ENCODE assay signal across 27 cellular contexts in genomic region chr2:43203373-43203772, GRCh38. TPM values are rescaled to one million over a fixed set of nuclear protein-coding genes. Genes with fewer than 3 reads are reported as not detected.
DNase-seq lines count a peak whose midpoint lies in the region; ATAC-seq and TF ChIP-seq lines count a peak whose summit lies in the region.
"Had no signal": no experiment of that assay in that cellular context is flagged by ENCODE, and none has a peak within 500 bp of the region (broad histone marks: within the 10 kb centered on the region; RNA-seq: fewer than 3 reads in every experiment).

No MANE protein-coding gene starts in this region.

- no peaks in the 10 kb centered on the region for H3K9me3 Mint-ChIP-seq in dendritic cell treated with granulocyte-macrophage colony-stimulating factor and Interleukin-4, amounts not matched to agents 40 ng/mL and 50 ng/mL, for 4 days
- H3K9me3 Mint-ChIP-seq: CD14-positive monocyte, HFFc6 had no signal

- H3K4me1 Mint-ChIP-seq in dendritic cell treated with granulocyte-macrophage colony-stimulating factor and Interleukin-4, amounts not matched to agents 40 ng/mL and 50 ng/mL, for 4 days (ENCODE audit: low read depth), result peaks cover 32% of the 10 kb centered on the region

- peak overlapping the region; percentile 2 for H3K27ac Mint-ChIP-seq in dendritic cell treated with granulocyte-macrophage colony-stimulating factor and Interleukin-4, amounts not matched to agents 40 ng/mL and 50 ng/mL, for 4 days
- H3K27ac Mint-ChIP-seq: CD14-positive monocyte, HFFc6 had no signal

- H3K4me3 ChIP-seq in DND-41 (ENCODE audit: low read depth in 1 of 2, low read length in 2 of 2), result no peak overlapping the region
- H3K4me3 ChIP-seq in Loucy (ENCODE audit: low read length, poor library complexity, severe bottlenecking), result no peak overlapping the region
- no peak overlapping the region for H3K4me3 ChIP-seq in neuronal stem cell (ENCODE audit: low read length in 2 of 2)
- H3K4me3 ChIP-seq: A549, GM23248, HAP-1, K562, MG63, Peyer's patch, SK-N-MC had no signal

- no peak overlapping the region for H4K91ac ChIP-seq in neuronal stem cell (ENCODE audit: low read depth, low read length, poor library complexity)

- H2BK15ac ChIP-seq in neuronal stem cell (ENCODE audit: low read length), result no peak overlapping the region

- H3K79me2 ChIP-seq in DND-41 (ENCODE audit: insufficient read depth, low read length) (0 out of 2 replicates have a peak, but pooled peaks cover 2% of the 10 kb centered on the region), Loucy (ENCODE audit: insufficient read depth, low read length) (no peaks in the 10 kb centered on the region)

- WGBS in neuronal stem cell (ENCODE audit: extremely low coverage in 2 of 2, insufficient read length in 2 of 2, insufficient replicate concordance in 1 of 2), 2 donors, result no CpG with 5 or more reads among the region's 11 CpGs

- no peak overlapping the region for H2BK12ac ChIP-seq in neuronal stem cell (ENCODE audit: low read length)

- H4K8ac ChIP-seq in neuronal stem cell (ENCODE audit: low read depth, low read length), result no peak overlapping the region

- no peaks in the 10 kb centered on the region for H3K9me2 ChIP-seq in Loucy (replicated peaks; ENCODE audit: low read depth, low read length)

- no peak overlapping the region for H3K4ac ChIP-seq in neuronal stem cell (ENCODE audit: low read length)

- DNase-seq in DND-41 (no peak), neuronal stem cell (ENCODE audit: low spot score) (no peak), HPDE6-E6E7 (ENCODE audit: extremely low spot score) (no peak), T-helper 9 cell (no peak), C1 segment of cervical spinal cord (lab: John Stamatoyannopoulos, UW) (no peak)
- DNase-seq: AML-193, DMS153, GM23248, HFFc6, MG63, NCI-H1105 treated with DMSO at 0.1 percent for 48 hours, NCI-H146, NCI-H2029, NCI-H446, NCI-H524 treated with DMSO at 0.1 percent for 48 hours, NCI-H774, Peyer's patch, SHP77 treated with DMSO at 0.1 percent for 48 hours had no signal

- H2BK120ac ChIP-seq in neuronal stem cell (ENCODE audit: low read depth, low read length), result no peak overlapping the region

- H3K27me3 ChIP-seq in DND-41 (ENCODE audit: insufficient read depth, low read length, poor library complexity) (no peaks in the 10 kb centered on the region), Loucy (ENCODE audit: insufficient read depth, low read length, poor library complexity, severe bottlenecking) (no peaks in the 10 kb centered on the region), neuronal stem cell (ENCODE audit: control insufficient read depth in 3 of 3, insufficient read depth in 3 of 3, low read depth in 1 of 3, low read length in 3 of 3) (no peaks in the 10 kb centered on the region)
- H3K27me3 ChIP-seq: MG63, Peyer's patch had no signal

- H3K27ac ChIP-seq in DND-41 (ENCODE audit: low read length) (peak overlapping the region; percentile 77), neuronal stem cell (replicated peaks; ENCODE audit: low read length) (no peak overlapping the region)
- H3K27ac ChIP-seq: GM23248, Peyer's patch, SK-N-MC had no signal

- no peak overlapping the region; the same call in 1 of the 2 replicates for H3K9ac ChIP-seq in DND-41 (ENCODE audit: low read depth, low read length)
- H3K9ac ChIP-seq in Loucy (ENCODE audit: low read depth, low read length, poor library complexity, severe bottlenecking), result peak overlapping the region; percentile 49
- no peak overlapping the region for H3K9ac ChIP-seq in neuronal stem cell (ENCODE audit: low read depth, low read length, poor library complexity)
- H3K9ac ChIP-seq: GM23248 had no signal

- H3K9me3 ChIP-seq in DND-41 (ENCODE audit: insufficient read depth, low read length, severe bottlenecking) (no peaks in the 10 kb centered on the region), Loucy (ENCODE audit: insufficient read depth, low read depth, low read length) (no peaks in the 10 kb centered on the region), neuronal stem cell (replicated peaks in 1 of 2; ENCODE audit: control insufficient read depth in 2 of 2, insufficient read depth in 1 of 2, low read depth in 1 of 2, low read length in 2 of 2) (no peaks in the 10 kb centered on the region)
- H3K9me3 ChIP-seq: A549, HAP-1, MG63, Peyer's patch had no signal

- H3K23ac ChIP-seq in neuronal stem cell (ENCODE audit: low read depth, low read length, poor library complexity), result no peak overlapping the region

- H3K36me3 ChIP-seq in DND-41 (ENCODE audit: insufficient read depth, low read length), result no peaks in the 10 kb centered on the region
- no peaks in the 10 kb centered on the region for H3K36me3 ChIP-seq in Loucy (ENCODE audit: insufficient read depth, low read length)
- H3K36me3 ChIP-seq in neuronal stem cell (replicated peaks in 1 of 2; ENCODE audit: control insufficient read depth in 2 of 2, insufficient read depth in 2 of 2, low read length in 2 of 2), result no peaks in the 10 kb centered on the region
- H3K36me3 ChIP-seq: HAP-1, MG63, Peyer's patch had no signal

- intact Hi-C loops in dendritic cell treated with granulocyte-macrophage colony-stimulating factor and Interleukin-4, amounts not matched to agents 40 ng/mL and 50 ng/mL, for 4 days (cut with micrococcal nuclease), result no loop called here

- H4K20me1 ChIP-seq in DND-41 (ENCODE audit: insufficient read depth, low read length) (no peaks in the 10 kb centered on the region), Loucy (ENCODE audit: insufficient read depth, low read length, poor library complexity, severe bottlenecking) (no peaks in the 10 kb centered on the region)

- peak overlapping the region; percentile 65 for H3K18ac ChIP-seq in neuronal stem cell (ENCODE audit: low read length)

- H2AK5ac ChIP-seq in neuronal stem cell (ENCODE audit: low read depth, low read length), result peak overlapping the region; percentile 64

- H3K4me2 ChIP-seq in DND-41 (ENCODE audit: insufficient read depth, low read length), result no peak overlapping the region
- no peak overlapping the region for H3K4me2 ChIP-seq in Loucy (ENCODE audit: low read depth, low read length, poor library complexity, severe bottlenecking)
- H3K4me2 ChIP-seq in neuronal stem cell (ENCODE audit: insufficient read depth, low read length, poor library complexity, severe bottlenecking), result no peak overlapping the region
- H3K4me2 ChIP-seq: A549 had no signal

- no peak for ATAC-seq in DND-41 (ENCODE audit: insufficient read depth, low read depth)
- no peak for ATAC-seq in HG02938 (IDR thresholded peaks at IDR 0.05; ENCODE audit: unreplicated experiment)
- ATAC-seq: A549, HepG2, K562 had no signal

- peaks cover 52% of the 10 kb centered on the region for H3K4me1 ChIP-seq in DND-41 (ENCODE audit: insufficient read depth, low read length)
- H3K4me1 ChIP-seq in Loucy (ENCODE audit: insufficient read depth, low read length, poor library complexity, severe bottlenecking), result peaks cover 45% of the 10 kb centered on the region
- H3K4me1 ChIP-seq in neuronal stem cell (ENCODE audit: control insufficient read depth in 2 of 2, insufficient read depth in 1 of 2, low read depth in 1 of 2, low read length in 2 of 2), result peaks cover 0 to 6% of the 10 kb centered on the region in 2 donors
- H3K4me1 ChIP-seq: HAP-1 had no signal

- peaks cover 6% of the 10 kb centered on the region for H3K27me3 Mint-ChIP-seq in dendritic cell treated with granulocyte-macrophage colony-stimulating factor and Interleukin-4, amounts not matched to agents 40 ng/mL and 50 ng/mL, for 4 days

- no peak overlapping the region for H2AFZ ChIP-seq in DND-41 (ENCODE audit: low read depth, low read length)
- no peak overlapping the region for H2AFZ ChIP-seq in Loucy (ENCODE audit: low read length)
- no peak overlapping the region for H2AFZ ChIP-seq in neuronal stem cell (ENCODE audit: low read length)
- H2AFZ ChIP-seq: GM23248 had no signal

- TF ChIP-seq CTCF in DND-41 (IDR thresholded peaks at IDR 0.05; ENCODE audit: borderline replicate concordance, extremely low read depth, low read length, poor library complexity, severe bottlenecking), result no peak
- no peak for TF ChIP-seq CTCF in Loucy (conservative IDR thresholded peaks at IDR 0.05; ENCODE audit: low read length)

- no peaks in the 10 kb centered on the region for H3F3A ChIP-seq in Loucy (ENCODE audit: low read depth)

- no peaks in the 10 kb centered on the region for H3K36me3 Mint-ChIP-seq in dendritic cell treated with granulocyte-macrophage colony-stimulating factor and Interleukin-4, amounts not matched to agents 40 ng/mL and 50 ng/mL, for 4 days (ENCODE audit: low read depth)

- H3K4me3 Mint-ChIP-seq in dendritic cell treated with granulocyte-macrophage colony-stimulating factor and Interleukin-4, amounts not matched to agents 40 ng/mL and 50 ng/mL, for 4 days, result no peak overlapping the region
- H3K4me3 Mint-ChIP-seq: CD14-positive monocyte, HFFc6 had no signal

- H3K79me1 ChIP-seq in neuronal stem cell (ENCODE audit: low read depth, low read length), result no peaks in the 10 kb centered on the region

- H3K14ac ChIP-seq in neuronal stem cell (ENCODE audit: low read length), result no peak overlapping the region

- H2BK5ac ChIP-seq in neuronal stem cell (ENCODE audit: low read length), result no peak overlapping the region

RNA-seq across cellular contexts. Expression of gene ZFP36L2, which starts 23.0 kb away (rescaled TPM):
- polyA plus RNA-seq in neuronal stem cell (2013, experiment 1 of 2), result 39.5 TPM
- polyA plus RNA-seq in neuronal stem cell (2013, experiment 2 of 2), result 40.0 TPM
